8 cellular contexts compared by ENCODE assay signal in the genomic region with DNA sequence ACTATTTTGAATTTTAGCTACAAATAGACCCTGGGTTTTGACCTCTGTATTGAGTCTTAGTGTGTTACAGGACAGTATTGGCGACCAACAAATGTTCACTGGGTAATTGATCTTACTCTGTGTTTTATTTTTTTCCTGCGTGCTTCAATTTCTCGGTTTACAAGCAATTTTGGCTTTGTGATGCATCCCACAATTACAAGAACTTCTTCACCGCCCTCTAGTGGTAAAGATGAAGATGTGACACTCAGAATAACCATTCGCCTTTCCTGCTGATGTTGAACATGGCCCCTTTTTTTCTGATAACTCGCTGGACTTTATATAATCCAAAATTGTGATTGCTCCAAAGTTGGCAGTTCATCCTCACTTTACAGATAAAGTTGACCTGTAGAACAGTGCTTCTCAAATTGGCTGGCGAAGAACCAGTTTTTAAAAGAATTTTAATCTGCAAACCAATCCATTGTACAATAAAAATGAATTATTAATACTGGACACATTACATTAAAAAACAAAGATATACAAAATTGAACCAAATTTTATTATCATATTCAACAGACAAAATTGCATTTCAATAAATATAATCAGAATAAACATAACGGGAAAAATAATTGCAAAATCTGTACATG. TPM values are rescaled to one million over a fixed set of nuclear protein-coding genes. Genes with fewer than 3 reads are reported as not detected.
DNase-seq lines count a peak whose midpoint lies in the region; ATAC-seq, FAIRE-seq and TF ChIP-seq lines count a peak whose summit lies in the region.

No MANE protein-coding gene starts in this region.

- peak overlapping the region; percentile 51 for H3K4me2 ChIP-seq in A549

- H3K27ac Mint-ChIP-seq in naive thymus-derived CD8-positive, alpha-beta T cell: no peak overlapping the region

- H3K36me3 Mint-ChIP-seq in naive thymus-derived CD8-positive, alpha-beta T cell: no peaks in the 10 kb centered on the region

- TF ChIP-seq RAD21 in A549 (conservative IDR thresholded peaks at IDR 0.05 in 1 of 2, IDR thresholded peaks at IDR 0.05 in 1 of 2): peak; percentile 92 to 93

- H3K4me1 ChIP-seq in A549 (peaks cover 10% of the 10 kb centered on the region), RWPE2 (ENCODE audit: insufficient read depth, poor library complexity, severe bottlenecking) (no peaks in the 10 kb centered on the region)

- peak; percentile 69 for DNase-seq in A549 (ENCODE audit: low read depth in 1 of 2, low spot score in 1 of 2)
- DNase-seq in GDM1 (lab: John Stamatoyannopoulos, UW): peak; percentile 47
- peak; percentile 66 for DNase-seq in KBM-7
- no peak for DNase-seq in RWPE2 (ENCODE audit: low spot score)
- DNase-seq in epithelial cell of esophagus (ENCODE audit: low read depth): peak; percentile 61
- peak in 4 of 10 donors; percentile 14 to 74 (median 68) for DNase-seq in naive thymus-derived CD8-positive, alpha-beta T cell

- no peaks in the 10 kb centered on the region for H3K9me3 ChIP-seq in A549
- H3K9me3 ChIP-seq in RWPE2 (ENCODE audit: severe bottlenecking): no peaks in the 10 kb centered on the region

- peaks cover 0 to 5% (median 2%) of the 10 kb centered on the region in 4 donors for H3K4me1 Mint-ChIP-seq in naive thymus-derived CD8-positive, alpha-beta T cell

- no peak overlapping the region for H3K4me3 Mint-ChIP-seq in naive thymus-derived CD8-positive, alpha-beta T cell

- CTCF ChIA-PET in A549 (lab: Yijun Ruan, JAX): interaction anchor here (0.5 to 4.7 kb wide), 49 partner anchors 8 to 369 kb away, joined by 3 to 65 read pairs (median 5); a partner anchor contains a TSS

- peak; percentile 89 for TF ChIP-seq CTCF in A549 (IDR thresholded peaks at IDR 0.05)
- peak; percentile 92 for TF ChIP-seq CTCF in RWPE2 (IDR thresholded peaks at IDR 0.05; ENCODE audit: poor library complexity, severe bottlenecking)
- TF ChIP-seq CTCF in epithelial cell of esophagus (IDR thresholded peaks at IDR 0.05; ENCODE audit: insufficient read depth, low read depth, low read length, missing control alignments): peak; percentile 79

- WGBS in A549 (ENCODE audit: missing lambda C conversion rate): 5% methylated on average over 8 of the region's 8 CpGs

- POLR2A ChIA-PET in A549 (lab: Yijun Ruan, JAX): interaction anchor here (1.0 kb wide), 1 partner anchor 235 kb away, joined by 3 read pairs; no protein-coding TSS in a partner anchor
- POLR2A ChIA-PET in naive thymus-derived CD8-positive, alpha-beta T cell (lab: Charles Lee): interaction anchor here (1.1 kb wide), 1 partner anchor 241 kb away, joined by 6 read pairs; no protein-coding TSS in a partner anchor

- no peaks in the 10 kb centered on the region for H3K9me3 Mint-ChIP-seq in naive thymus-derived CD8-positive, alpha-beta T cell

- in situ Hi-C loops in KBM-7 (cut with MboI; ENCODE audit: low pct_unique_long_range_greater_than_20kb, low sequenced_read_pairs): loop anchor here (25.0 kb wide), 1 partner anchor 185 kb away; no protein-coding TSS in a partner anchor

- no peak for TF ChIP-seq EP300 in A549 (IDR thresholded peaks at IDR 0.05)

- H3K27ac ChIP-seq in A549: peak overlapping the region; percentile 64 to 74
- H3K27ac ChIP-seq in RWPE2 (ENCODE audit: poor library complexity, severe bottlenecking): no peak overlapping the region

- H3K4me3 ChIP-seq in A549: no peak overlapping the region
- H3K4me3 ChIP-seq in RWPE2 (ENCODE audit: severe bottlenecking): no peak overlapping the region
- no peak overlapping the region for H3K4me3 ChIP-seq in epithelial cell of esophagus (ENCODE audit: low read length)

- H3K36me3 ChIP-seq in RWPE2 (ENCODE audit: low read depth): no peaks in the 10 kb centered on the region

- peak; percentile 39 for FAIRE-seq in A549 (lab: Jason Lieb, UNC)

- ATAC-seq in A549: peak; percentile 70 to 87; a peak in 5 of 6 replicates
- peak; percentile 70 for ATAC-seq in RWPE2 (ENCODE audit: low read depth)
- ATAC-seq in naive thymus-derived CD8-positive, alpha-beta T cell: peak; percentile 70 to 80
- ATAC-seq in HG02970 (IDR thresholded peaks at IDR 0.05; ENCODE audit: low FRiP score, unreplicated experiment): no peak
- ATAC-seq in GM18517 (IDR thresholded peaks at IDR 0.05; ENCODE audit: unreplicated experiment): no peak

- TF ChIP-seq POLR2A in A549 (IDR thresholded peaks at IDR 0.05; ENCODE audit: low read length): no peak

- H3K27me3 Mint-ChIP-seq in naive thymus-derived CD8-positive, alpha-beta T cell: peaks cover 3 to 16% (median 9%) of the 10 kb centered on the region in 5 donors

- no peaks in the 10 kb centered on the region for H3K27me3 ChIP-seq in RWPE2 (ENCODE audit: insufficient read depth, poor library complexity, severe bottlenecking)

TF ChIP-seq in A549, 52 proteins besides CTCF, POLR2A, EP300 and RAD21:
- TF ChIP-seq JUN (IDR thresholded peaks at IDR 0.05) (no peak), CHD2 (IDR thresholded peaks at IDR 0.05; ENCODE audit: low read length, partially characterized antibody) (no peak), SMC3 (IDR thresholded peaks at IDR 0.05) (peak; percentile 91), EHF (CRISPR knock-in tag; IDR thresholded peaks at IDR 0.05) (no peak), CBX8 (IDR thresholded peaks at IDR 0.05) (no peak), HOXB5 (CRISPR knock-in tag; IDR thresholded peaks at IDR 0.05) (no peak)
- TF ChIP-seq, protein P1, sequence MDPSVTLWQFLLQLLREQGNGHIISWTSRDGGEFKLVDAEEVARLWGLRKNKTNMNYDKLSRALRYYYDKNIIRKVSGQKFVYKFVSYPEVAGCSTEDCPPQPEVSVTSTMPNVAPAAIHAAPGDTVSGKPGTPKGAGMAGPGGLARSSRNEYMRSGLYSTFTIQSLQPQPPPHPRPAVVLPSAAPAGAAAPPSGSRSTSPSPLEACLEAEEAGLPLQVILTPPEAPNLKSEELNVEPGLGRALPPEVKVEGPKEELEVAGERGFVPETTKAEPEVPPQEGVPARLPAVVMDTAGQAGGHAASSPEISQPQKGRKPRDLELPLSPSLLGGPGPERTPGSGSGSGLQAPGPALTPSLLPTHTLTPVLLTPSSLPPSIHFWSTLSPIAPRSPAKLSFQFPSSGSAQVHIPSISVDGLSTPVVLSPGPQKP (IDR thresholded peaks at IDR 0.05; ENCODE audit: low read depth, low read length): no peak
- TF ChIP-seq, protein P2, sequence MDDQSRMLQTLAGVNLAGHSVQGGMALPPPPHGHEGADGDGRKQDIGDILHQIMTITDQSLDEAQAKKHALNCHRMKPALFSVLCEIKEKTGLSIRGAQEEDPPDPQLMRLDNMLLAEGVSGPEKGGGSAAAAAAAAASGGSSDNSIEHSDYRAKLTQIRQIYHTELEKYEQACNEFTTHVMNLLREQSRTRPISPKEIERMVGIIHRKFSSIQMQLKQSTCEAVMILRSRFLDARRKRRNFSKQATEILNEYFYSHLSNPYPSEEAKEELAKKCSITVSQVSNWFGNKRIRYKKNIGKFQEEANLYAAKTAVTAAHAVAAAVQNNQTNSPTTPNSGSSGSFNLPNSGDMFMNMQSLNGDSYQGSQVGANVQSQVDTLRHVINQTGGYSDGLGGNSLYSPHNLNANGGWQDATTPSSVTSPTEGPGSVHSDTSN (IDR thresholded peaks at IDR 0.05): no peak

RNA-seq across cellular contexts. Expression of a gene that starts 20.2 kb away (rescaled TPM):
- polyA plus RNA-seq in A549 (2011; rRNA removed) (39.2 and 59.5 TPM in 2 replicates), A549 (2017; fragmentation: RNase III; extraction: RNeasy Plus Mini Kit Qiagen cat#74134 plus additional on column Dnase treatment) (60.0 to 60.7 TPM (median 60.5 TPM) in 3 replicates)
- polyA plus RNA-seq in A549 (2012; cell fraction: cytosol; rRNA removed): 11.2 and 14.2 TPM in 2 replicates
- 6.6 and 9.9 TPM in 2 replicates for polyA plus RNA-seq in A549 (2012; cell fraction: nucleus; rRNA removed)
- polyA minus RNA-seq in A549 (2011; rRNA and poly(A)+ RNA removed): 9.1 and 10.0 TPM in 2 replicates
- 10 to 100 TPM; 53.9 to 55.3 TPM for total RNA-seq in naive thymus-derived CD8-positive, alpha-beta T cell
- polyA plus RNA-seq in naive thymus-derived CD8-positive, alpha-beta T cell: 10 to 100 TPM; 66.7 to 77.6 (median 70.2) TPM

RNA-seq across cellular contexts. Expression of a gene that starts 49.5 kb away (rescaled TPM):
- polyA plus RNA-seq in A549 (2011; rRNA removed) (152 and 171 TPM in 2 replicates), A549 (2017; fragmentation: RNase III; extraction: RNeasy Plus Mini Kit Qiagen cat#74134 plus additional on column Dnase treatment) (47.9 to 49.3 TPM (median 48.8 TPM) in 3 replicates)
- 92.2 and 125 TPM in 2 replicates for polyA plus RNA-seq in A549 (2012; cell fraction: cytosol; rRNA removed)
- 137 and 140 TPM in 2 replicates for polyA plus RNA-seq in A549 (2012; cell fraction: nucleus; rRNA removed)
- 652 and 758 TPM in 2 replicates for polyA minus RNA-seq in A549 (2011; rRNA and poly(A)+ RNA removed)
- 1 to 10 TPM; 1.1 to 1.2 TPM for total RNA-seq in naive thymus-derived CD8-positive, alpha-beta T cell
- 1 to 10 TPM in 1 of 3 donors, under 1 TPM in 2; 0.13 to 2.7 (median 0.44) TPM for polyA plus RNA-seq in naive thymus-derived CD8-positive, alpha-beta T cell

Comparison
In these comparisons a context has a peak if more than half of its experiments do, and no peak if none do; other contexts are left out.
1. ATAC-seq: peak in A549 (2 of 2), RWPE2 (single experiment) and naive thymus-derived CD8-positive, alpha-beta T cell (2 of 2); none in HG02970 (single experiment) and GM18517 (single experiment).
2. RNA of a gene that starts 49.5 kb away (polyA plus RNA-seq): 47.9 to 171 TPM in A549; 0.13 to 2.7 TPM in naive thymus-derived CD8-positive, alpha-beta T cell; every median in the first group is over 10 times any median in the second.
3. Peak in every context shown above with its lines, with median percentiles within 50 percentile points of each other: CTCF ChIP-seq.